Comparison of ENCODE assay signal across 31 cellular contexts in genomic region chr11:42528471-42528870, GRCh38.
"Had no signal": no experiment of that assay in that cellular context is flagged by ENCODE, and none has a peak within 500 bp of the region (broad histone marks: within the 10 kb centered on the region; RNA-seq: fewer than 3 reads in every experiment).

No MANE protein-coding gene starts in this region.

- H3K4me3 Mint-ChIP-seq: naive B cell; naive thymus-derived CD8-positive, alpha-beta T cell; natural killer cell treated with Interleukin-12 subunit alpha and Interleukin-12 subunit beta and Interleukin-15 and Interleukin-18, amount 100 ng/mL, for 72 hours; stimulated activated memory B cell treated with anti-CD40 and anti-IgM and Interleukin-4, amounts not matched to agents 10 μg/mL and 1 μg/mL and 100 μg/mL, for 72 hours; stimulated activated naive CD8-positive, alpha-beta T cell treated with anti-CD3 and anti-CD28 coated beads, Interleukin-15, amount 100 ng/mL, for 72 hours; type B pancreatic cell had no signal

- H3K4me3 ChIP-seq: pancreas, psoas muscle, skin epidermis, smooth muscle cell, spleen, suprapubic skin, testis, tibial artery, transverse colon, upper lobe of right lung, uterus had no signal

- H3K9me3 ChIP-seq: neutrophil, pancreas, psoas muscle, spleen, suprapubic skin, testis, tibial artery, transverse colon, upper lobe of right lung, uterus had no signal

- H3K27me3 Mint-ChIP-seq: naive B cell; natural killer cell treated with Interleukin-12 subunit alpha and Interleukin-12 subunit beta and Interleukin-15 and Interleukin-18, amount 100 ng/mL, for 72 hours; progenitor cell of endocrine pancreas; stimulated activated memory B cell treated with anti-CD40 and anti-IgM and Interleukin-4, amounts not matched to agents 10 μg/mL and 1 μg/mL and 100 μg/mL, for 72 hours; stimulated activated naive CD8-positive, alpha-beta T cell treated with anti-CD3 and anti-CD28 coated beads, Interleukin-15, amount 100 ng/mL, for 72 hours had no signal

- H3K4me2 ChIP-seq: smooth muscle cell had no signal

- DNase-seq: naive B cell; naive thymus-derived CD8-positive, alpha-beta T cell; nucleus accumbens; pancreas; posterior cingulate gyrus; psoas muscle; right cardiac atrium; spleen; stimulated activated CD4-positive, alpha-beta T cell treated with anti-CD3 and anti-CD28 coated beads, Interleukin-12 subunit alpha, Interleukin-12 subunit beta, amount 100 ng/mL, for 4 hours; stimulated activated CD4-positive, alpha-beta T cell treated with anti-CD3 and anti-CD28 coated beads, Interleukin-1b, Interleukin-23, amount 100 ng/mL, for 48 hours; stimulated activated CD4-positive, alpha-beta T cell treated with anti-CD3 and anti-CD28 coated beads, Interleukin-4, amount 100 ng/mL, for 1 hour; stimulated activated CD4-positive, alpha-beta T cell treated with anti-CD3 and anti-CD28 coated beads, Interleukin-4, amount 100 ng/mL, for 4 hours; stimulated activated CD8-positive, alpha-beta memory T cell treated with anti-CD3 and anti-CD28 coated beads, Interleukin-4, amount 100 ng/mL, for 48 hours; stimulated activated naive CD4-positive, alpha-beta T cell; stimulated activated naive CD8-positive, alpha-beta T cell treated with anti-CD3 and anti-CD28 coated beads, Interleukin-15, amount 100 ng/mL, for 72 hours; stimulated activated naive CD8-positive, alpha-beta T cell treated with anti-CD3 and anti-CD28 coated beads, Interleukin-15, Interleukin-2, amounts not matched to agents 100 U/mL and 50 U/mL, for 24 hours; substantia nigra; testis; tibial artery; transverse colon; upper lobe of right lung; uterus had no signal

- ATAC-seq: naive thymus-derived CD8-positive, alpha-beta T cell; natural killer cell treated with Interleukin-12 subunit alpha and Interleukin-12 subunit beta and Interleukin-15 and Interleukin-18, amount 100 ng/mL, for 72 hours; pancreas; psoas muscle; right cardiac atrium; sciatic nerve; stimulated activated memory B cell treated with anti-CD40 and anti-IgM and Interleukin-4, amounts not matched to agents 10 μg/mL and 1 μg/mL and 100 μg/mL, for 72 hours; stimulated activated naive CD8-positive, alpha-beta T cell treated with anti-CD3 and anti-CD28 coated beads, Interleukin-15, amount 100 ng/mL, for 72 hours; stimulated activated naive CD8-positive, alpha-beta T cell treated with anti-CD3 and anti-CD28 coated beads, Interleukin-15, Interleukin-2, amounts not matched to agents 100 U/mL and 50 U/mL, for 24 hours; upper lobe of right lung had no signal

- H3K27ac ChIP-seq: neutrophil, pancreas, psoas muscle, skin epidermis, spleen, suprapubic skin, testis, tibial artery, transverse colon, upper lobe of right lung, uterus had no signal

- H3K27me3 ChIP-seq: neutrophil, pancreas, spleen, suprapubic skin, testis, transverse colon, upper lobe of right lung, uterus had no signal

- H3K9me3 Mint-ChIP-seq: type B pancreatic cell had no signal

- H3K27ac Mint-ChIP-seq: naive B cell; naive thymus-derived CD8-positive, alpha-beta T cell; natural killer cell treated with Interleukin-12 subunit alpha and Interleukin-12 subunit beta and Interleukin-15 and Interleukin-18, amount 100 ng/mL, for 72 hours; progenitor cell of endocrine pancreas; stimulated activated memory B cell treated with anti-CD40 and anti-IgM and Interleukin-4, amounts not matched to agents 10 μg/mL and 1 μg/mL and 100 μg/mL, for 72 hours; type B pancreatic cell had no signal

- H3K36me3 ChIP-seq: neutrophil, pancreas, spleen, suprapubic skin, tibial artery, transverse colon, upper lobe of right lung, uterus had no signal

- H3K36me3 Mint-ChIP-seq: naive B cell; naive thymus-derived CD8-positive, alpha-beta T cell; natural killer cell treated with Interleukin-12 subunit alpha and Interleukin-12 subunit beta and Interleukin-15 and Interleukin-18, amount 100 ng/mL, for 72 hours; stimulated activated memory B cell treated with anti-CD40 and anti-IgM and Interleukin-4, amounts not matched to agents 10 μg/mL and 1 μg/mL and 100 μg/mL, for 72 hours; type B pancreatic cell had no signal

- H3K4me1 ChIP-seq: pancreas, psoas muscle, suprapubic skin, testis, tibial artery, transverse colon, upper lobe of right lung, uterus had no signal

- H3K4me1 Mint-ChIP-seq: naive B cell; naive thymus-derived CD8-positive, alpha-beta T cell; stimulated activated memory B cell treated with anti-CD40 and anti-IgM and Interleukin-4, amounts not matched to agents 10 μg/mL and 1 μg/mL and 100 μg/mL, for 72 hours; stimulated activated naive CD8-positive, alpha-beta T cell treated with anti-CD3 and anti-CD28 coated beads, Interleukin-15, amount 100 ng/mL, for 72 hours had no signal

- FAIRE-seq: pancreas had no signal
